Comparison of ENCODE assay signal across 19 cellular contexts in genomic region chr4:149008415-149009025, GRCh38.
DNase-seq lines count a peak whose midpoint lies in the region; TF ChIP-seq lines count a peak whose summit lies in the region.
"Had no signal": no experiment of that assay in that cellular context is flagged by ENCODE, and none has a peak within 500 bp of the region (broad histone marks: within the 10 kb centered on the region; RNA-seq: fewer than 3 reads in every experiment).

No MANE protein-coding gene starts in this region.

- POLR2A ChIA-PET in activated CD4-positive, alpha-beta memory T cell treated with anti-CD3 and anti-CD28 coated beads for 36 hours (lab: Charles Lee), result no interaction called here

- DNase-seq in AG10803 (ENCODE audit: low read depth) (peak; percentile 33), astrocyte of the cerebellum (ENCODE audit: low read depth) (peak; percentile 4), islet precursor cell (peak; percentile 55), progenitor cell of endocrine pancreas (ENCODE audit: low spot score, unreplicated experiment) (no peak), cortex of kidney (lab: John Stamatoyannopoulos, UW) (no peak), NCI-H1694 (lab: John Stamatoyannopoulos, UW) (no peak), glomerular visceral epithelial cell (ENCODE audit: extremely low spot score) (no peak)
- no peak for DNase-seq in activated CD4-positive, alpha-beta memory T cell treated with anti-CD3 and anti-CD28 coated beads for 36 hours
- DNase-seq: BE2C; CD4-positive, CD25-positive, alpha-beta regulatory T cell; COR-L47; DMS153; GOT3; KBM-7; NCI-H1105 treated with DMSO at 0.1 percent for 48 hours; NCI-H1694 treated with DMSO at 0.1 percent for 48 hours; NCI-H510A; NCI-H748 treated with DMSO at 0.1 percent for 48 hours had no signal

- TF ChIP-seq CTCF in AG10803 (conservative IDR thresholded peaks at IDR 0.05; ENCODE audit: low read length) (no peak), astrocyte of the cerebellum (IDR thresholded peaks at IDR 0.05; ENCODE audit: low read depth, low read length, missing control alignments) (no peak), progenitor cell of endocrine pancreas (IDR thresholded peaks at IDR 0.05; ENCODE audit: unreplicated experiment) (no peak)

- peak overlapping the region; percentile 30 for H3K27ac Mint-ChIP-seq in progenitor cell of endocrine pancreas
- H3K27ac Mint-ChIP-seq in activated CD4-positive, alpha-beta memory T cell treated with anti-CD3 and anti-CD28 coated beads for 36 hours, result no peak overlapping the region
- H3K27ac Mint-ChIP-seq: CD4-positive, CD25-positive, alpha-beta regulatory T cell had no signal

- H3K4me1 Mint-ChIP-seq in progenitor cell of endocrine pancreas (ENCODE audit: low read depth), result peaks cover 13% of the 10 kb centered on the region
- H3K4me1 Mint-ChIP-seq in activated CD4-positive, alpha-beta memory T cell treated with anti-CD3 and anti-CD28 coated beads for 36 hours (ENCODE audit: low read depth), result no peaks in the 10 kb centered on the region
- H3K4me1 Mint-ChIP-seq: CD4-positive, CD25-positive, alpha-beta regulatory T cell had no signal

- H3K4me3 ChIP-seq in AG10803 (ENCODE audit: low read length) (no peak overlapping the region), astrocyte of the cerebellum (ENCODE audit: low read depth, low read length) (no peak overlapping the region)
- H3K4me3 ChIP-seq: GM12878 had no signal

- CTCF ChIA-PET in activated CD4-positive, alpha-beta memory T cell treated with anti-CD3 and anti-CD28 coated beads for 36 hours (lab: Charles Lee), result no interaction called here

- no peak overlapping the region for H3K4me3 Mint-ChIP-seq in progenitor cell of endocrine pancreas (ENCODE audit: low read depth)
- no peak overlapping the region for H3K4me3 Mint-ChIP-seq in activated CD4-positive, alpha-beta memory T cell treated with anti-CD3 and anti-CD28 coated beads for 36 hours
- H3K4me3 Mint-ChIP-seq: CD4-positive, CD25-positive, alpha-beta regulatory T cell had no signal

- peaks cover 2% of the 10 kb centered on the region for H3K27me3 Mint-ChIP-seq in progenitor cell of endocrine pancreas
- H3K27me3 Mint-ChIP-seq in activated CD4-positive, alpha-beta memory T cell treated with anti-CD3 and anti-CD28 coated beads for 36 hours, result no peaks in the 10 kb centered on the region
- H3K27me3 Mint-ChIP-seq: CD4-positive, CD25-positive, alpha-beta regulatory T cell had no signal

- no peaks in the 10 kb centered on the region for H3K36me3 Mint-ChIP-seq in progenitor cell of endocrine pancreas (ENCODE audit: insufficient read depth)
- no peaks in the 10 kb centered on the region for H3K36me3 Mint-ChIP-seq in activated CD4-positive, alpha-beta memory T cell treated with anti-CD3 and anti-CD28 coated beads for 36 hours
- H3K36me3 Mint-ChIP-seq: CD4-positive, CD25-positive, alpha-beta regulatory T cell had no signal

- intact Hi-C loops in activated CD4-positive, alpha-beta memory T cell treated with anti-CD3 and anti-CD28 coated beads for 36 hours (cut with micrococcal nuclease), result no loop called here

- in situ Hi-C loops in astrocyte of the cerebellum (cut with HindIII; ENCODE audit: low sequenced_read_pairs), result no loop called here

- H3K9me3 Mint-ChIP-seq in progenitor cell of endocrine pancreas (ENCODE audit: low read depth), result peaks cover 4% of the 10 kb centered on the region
- H3K9me3 Mint-ChIP-seq in activated CD4-positive, alpha-beta memory T cell treated with anti-CD3 and anti-CD28 coated beads for 36 hours, result no peaks in the 10 kb centered on the region

Comparison
In these comparisons a context has a peak if more than half of its experiments do, and no peak if none do; other contexts are left out.
1. DNase-seq: peak in AG10803 (single experiment), astrocyte of the cerebellum (single experiment) and islet precursor cell (single experiment); none in progenitor cell of endocrine pancreas (single experiment), cortex of kidney (single experiment), NCI-H1694 (single experiment), glomerular visceral epithelial cell (single experiment) and activated CD4-positive, alpha-beta memory T cell treated with anti-CD3 and anti-CD28 coated beads for 36 hours (single experiment).